ENCODE assay signal across 8 cellular contexts in the genomic region with DNA sequence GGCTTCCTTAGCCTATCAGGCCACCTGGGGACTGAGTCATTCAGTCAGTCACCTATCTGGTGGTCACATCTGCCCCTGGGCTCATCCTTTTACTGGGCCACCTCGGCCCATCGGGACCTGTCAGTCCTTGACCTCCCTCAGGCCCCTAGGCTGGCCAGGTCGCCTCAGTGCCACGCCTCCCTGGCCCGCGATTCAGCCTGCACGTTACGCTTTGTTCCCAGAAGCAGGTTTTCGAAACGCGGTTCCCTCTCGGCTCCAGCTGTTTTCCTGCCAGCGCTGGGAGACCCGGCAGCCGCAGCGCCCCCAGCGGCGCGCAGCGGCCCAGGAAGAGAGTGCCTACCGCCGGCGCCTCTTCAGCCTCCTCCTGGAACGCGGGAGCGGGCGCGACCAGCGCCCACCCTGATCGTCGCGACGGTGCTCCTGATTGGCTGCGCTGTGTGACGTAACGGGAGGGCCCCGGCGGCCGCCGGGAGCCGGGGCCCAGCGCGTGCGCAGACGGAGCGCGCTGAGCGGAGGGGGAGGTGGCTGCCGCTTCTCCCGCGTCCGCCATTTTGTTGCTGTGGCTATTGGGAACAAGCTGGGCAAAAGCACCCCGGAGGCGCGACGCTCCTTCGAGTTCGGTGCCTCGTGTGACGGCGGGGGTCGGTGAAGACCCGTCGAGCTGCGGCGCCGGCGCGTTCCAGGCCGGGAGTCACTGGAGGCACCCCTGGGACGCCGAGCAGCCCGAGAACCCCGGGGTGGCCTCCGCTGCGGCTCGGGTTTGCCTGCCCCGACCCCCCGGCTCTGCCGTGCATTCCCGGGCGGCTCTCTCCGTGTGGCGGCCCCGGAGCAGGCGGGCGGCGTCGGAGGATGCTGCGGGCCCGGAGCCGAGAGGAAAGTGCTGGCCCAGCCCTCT. TPM values are rescaled to one million over a fixed set of nuclear protein-coding genes. Genes with fewer than 3 reads are reported as not detected.
DNase-seq lines count a peak whose midpoint lies in the region; ATAC-seq and TF ChIP-seq lines count a peak whose summit lies in the region.

A gene with protein sequence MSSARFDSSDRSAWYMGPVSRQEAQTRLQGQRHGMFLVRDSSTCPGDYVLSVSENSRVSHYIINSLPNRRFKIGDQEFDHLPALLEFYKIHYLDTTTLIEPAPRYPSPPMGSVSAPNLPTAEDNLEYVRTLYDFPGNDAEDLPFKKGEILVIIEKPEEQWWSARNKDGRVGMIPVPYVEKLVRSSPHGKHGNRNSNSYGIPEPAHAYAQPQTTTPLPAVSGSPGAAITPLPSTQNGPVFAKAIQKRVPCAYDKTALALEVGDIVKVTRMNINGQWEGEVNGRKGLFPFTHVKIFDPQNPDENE (plus strand): TSS at position 492 of the 895 bp plus-strand sequence. CDS start 528 bp downstream, outside the sequence.

- no peaks in the 10 kb centered on the region for H3K9me3 Mint-ChIP-seq in activated B cell treated with CpG ODN at 0.5 μM for 24 hours

- peaks cover 44% of the 10 kb centered on the region for H3K4me1 Mint-ChIP-seq in activated B cell treated with CpG ODN at 0.5 μM for 24 hours

- no peaks in the 10 kb centered on the region for H3K27me3 Mint-ChIP-seq in activated B cell treated with CpG ODN at 0.5 μM for 24 hours

- POLR2A ChIA-PET in activated B cell treated with CpG ODN at 0.5 μM for 24 hours (lab: Charles Lee), result interaction anchor here (0.5 to 1.4 kb wide), 6 partner anchors 9 to 361 kb away, joined by 3 to 6 read pairs (median 4); a partner anchor contains a TSS

- peak; percentile 93 for DNase-seq in AG09319 (ENCODE audit: extremely low read depth, low read depth)
- peak; percentile 81 for DNase-seq in NCI-H226
- DNase-seq in activated B cell treated with CpG ODN at 0.5 μM for 24 hours, result peak; percentile 89
- peak; percentile 12 to 98 (median 95) for DNase-seq in caudate nucleus (lab: John Stamatoyannopoulos, UW)
- peak; percentile 96 for DNase-seq in iris pigment epithelial cell (ENCODE audit: low read depth)
- peak; percentile 94 for DNase-seq in stimulated activated CD4-positive, alpha-beta T cell treated with anti-CD3 and anti-CD28 coated beads, Interleukin-12 subunit alpha, Interleukin-12 subunit beta, amount 100 ng/mL, for 4 hours

- TF ChIP-seq CTCF in AG09319 (IDR thresholded peaks at IDR 0.05; ENCODE audit: low read depth, low read length) (peak; percentile 90), activated B cell treated with CpG ODN at 0.5 μM for 24 hours (IDR thresholded peaks at IDR 0.05) (peak; percentile 66)

- ATAC-seq in HG03196 (IDR thresholded peaks at IDR 0.05; ENCODE audit: unreplicated experiment) (peak; percentile 93), activated B cell treated with CpG ODN at 0.5 μM for 24 hours (ENCODE audit: low read depth) (peak; percentile 97)

- H3K4me3 Mint-ChIP-seq in activated B cell treated with CpG ODN at 0.5 μM for 24 hours, result peak within 1 kb of the TSS; percentile 97

- peak within 1 kb of the TSS; percentile 90 for H3K27ac ChIP-seq in caudate nucleus (ENCODE audit: low read depth, low read length)

- H3K27ac Mint-ChIP-seq in activated B cell treated with CpG ODN at 0.5 μM for 24 hours, result peak within 1 kb of the TSS; percentile 94

- CTCF ChIA-PET in activated B cell treated with CpG ODN at 0.5 μM for 24 hours (lab: Charles Lee), result interaction anchor here (1.3 kb wide), 1 partner anchor 9 kb away, joined by 3 read pairs; no protein-coding TSS in a partner anchor

- intact Hi-C loops in activated B cell treated with CpG ODN at 0.5 μM for 24 hours (cut with micrococcal nuclease), result loop anchor here (1.0 to 5.0 kb wide), 4 partner anchors 40 to 950 kb away; a partner anchor contains a TSS

- peaks cover 21% of the 10 kb centered on the region for H3K36me3 Mint-ChIP-seq in activated B cell treated with CpG ODN at 0.5 μM for 24 hours (ENCODE audit: low read depth)

- TF ChIP-seq POLR2A in GM18951 (IDR thresholded peaks at IDR 0.05; ENCODE audit: extremely low read depth, insufficient read depth, insufficient read length), result peak; percentile 86

- in situ Hi-C loops in GM18951 (cut with MboI; ENCODE audit: low sequenced_read_pairs, unreplicated experiment), result no loop called here

RNA-seq across cellular contexts. Expression of the gene that starts here (rescaled TPM):
- total RNA-seq in activated B cell treated with CpG ODN at 0.5 μM for 24 hours, result 51.1 and 55.7 TPM in 2 replicates

Comparison
In these comparisons a context has a peak if more than half of its experiments do, and no peak if none do; other contexts are left out.
1. Peak in every context shown above with its lines: DNase-seq, ATAC-seq and H3K27ac ChIP-seq.